In genomic region chr6:147507162-147508072, GRCh38 we compare ENCODE assay signal across 8 cellular contexts.
DNase-seq lines count a peak whose midpoint lies in the region; ATAC-seq and TF ChIP-seq lines count a peak whose summit lies in the region.

No MANE protein-coding gene starts in this region.

- POLR2A ChIA-PET in RWPE1 (lab: Yijun Ruan, JAX; ENCODE audit: low non-redundant PET) = no interaction called here

- H3K36me3 ChIP-seq in endocrine pancreas (ENCODE audit: control insufficient read depth, insufficient read depth, low read length) (no peaks in the 10 kb centered on the region), mucosa of stomach (ENCODE audit: control insufficient read depth, insufficient read depth, low read length) (no peaks in the 10 kb centered on the region)

- no peak overlapping the region for H3K27ac ChIP-seq in RWPE1

- H3K4me3 ChIP-seq in endocrine pancreas (ENCODE audit: control insufficient read depth, insufficient read depth, low read length) (peak overlapping the region; percentile 60), mucosa of stomach (ENCODE audit: low read length) (peak overlapping the region; percentile 32)

- ATAC-seq in GM21529 (IDR thresholded peaks at IDR 0.05; ENCODE audit: unreplicated experiment) = peak; percentile 3

- peak overlapping the region; percentile 69 for H3K9ac ChIP-seq in endocrine pancreas (ENCODE audit: control insufficient read depth, insufficient read depth, low read length)
- peak overlapping the region; percentile 58 for H3K9ac ChIP-seq in mucosa of stomach (ENCODE audit: low read length)

- no peak for TF ChIP-seq CTCF in RWPE1 (conservative IDR thresholded peaks at IDR 0.05; ENCODE audit: low read depth)

- H3K4me1 ChIP-seq in endocrine pancreas (ENCODE audit: control insufficient read depth, insufficient read depth, low read length) (peaks cover 14% of the 10 kb centered on the region), mucosa of stomach (ENCODE audit: control insufficient read depth, insufficient read depth, low read length) (peaks cover 29% of the 10 kb centered on the region)

- CTCF ChIA-PET in RWPE1 (lab: Yijun Ruan, JAX) = interaction anchor here (0.5 to 1.2 kb wide), 11 partner anchors 313 to 1221 kb away, joined by 3 to 5 read pairs (median 3); no protein-coding TSS in a partner anchor

- H3K27me3 ChIP-seq in endocrine pancreas (ENCODE audit: control insufficient read depth, insufficient read depth, low read length) (no peaks in the 10 kb centered on the region), mucosa of stomach (ENCODE audit: control insufficient read depth, insufficient read depth, low read length) (peaks cover 33% of the 10 kb centered on the region)

- H3K9me3 ChIP-seq in endocrine pancreas (ENCODE audit: control insufficient read depth, low read length) = no peaks in the 10 kb centered on the region
- no peaks in the 10 kb centered on the region for H3K9me3 ChIP-seq in mucosa of stomach (ENCODE audit: control insufficient read depth, low read length)

- DNase-seq in AG08396 (ENCODE audit: low spot score) = peak; percentile 32
- peak; percentile 22 for DNase-seq in RWPE1 (ENCODE audit: low spot score)
- no peak for DNase-seq in T1000 (lab: John Stamatoyannopoulos, UW)
- DNase-seq in stimulated activated naive CD4-positive, alpha-beta T cell treated with Interleukin-2 at 50 U/mL for 16 hours (lab: John Stamatoyannopoulos, UW) = no peak
- no peak for DNase-seq in stimulated activated CD4-positive, alpha-beta T cell treated with anti-CD3 and anti-CD28 coated beads, Interleukin-4, amount 100 ng/mL, for 4 hours

Comparison
In these comparisons a context has a peak if more than half of its experiments do, and no peak if none do; other contexts are left out.
1. DNase-seq: peak in AG08396 (single experiment) and RWPE1 (single experiment); none in T1000 (single experiment), stimulated activated naive CD4-positive, alpha-beta T cell treated with Interleukin-2 at 50 U/mL for 16 hours (single experiment) and stimulated activated CD4-positive, alpha-beta T cell treated with anti-CD3 and anti-CD28 coated beads, Interleukin-4, amount 100 ng/mL, for 4 hours (0 of 2).